Comparison of ENCODE assay signal across 21 cellular contexts in genomic region chr9:5569357-5569756, GRCh38. TPM values are rescaled to one million over a fixed set of nuclear protein-coding genes. Genes with fewer than 3 reads are reported as not detected.
DNase-seq lines count a peak whose midpoint lies in the region; ATAC-seq, FAIRE-seq and TF ChIP-seq lines count a peak whose summit lies in the region.
"Had no signal": no experiment of that assay in that cellular context is flagged by ENCODE, and none has a peak within 500 bp of the region (broad histone marks: within the 10 kb centered on the region; RNA-seq: fewer than 3 reads in every experiment).

No MANE protein-coding gene starts in this region.

- no peak for FAIRE-seq in bronchial epithelial cell (lab: Jason Lieb, UNC)
- FAIRE-seq: H1 had no signal

- H3K27me3 ChIP-seq in HL-60 (ENCODE audit: insufficient read depth, poor library complexity, severe bottlenecking): no peaks in the 10 kb centered on the region
- H3K27me3 ChIP-seq in bronchial epithelial cell (ENCODE audit: control insufficient read depth, insufficient read depth, low read length): no peaks in the 10 kb centered on the region
- no peaks in the 10 kb centered on the region for H3K27me3 ChIP-seq in psoas muscle (ENCODE audit: insufficient read depth in 3 of 3, low read length in 2 of 3)
- H3K27me3 ChIP-seq: right lobe of liver, transverse colon had no signal

- CTCF ChIA-PET in activated CD8-positive, alpha-beta T cell treated with anti-CD3 and anti-CD28 coated beads for 36 hours (lab: Charles Lee): interaction anchor here (1.2 to 1.6 kb wide), 3 partner anchors 14 to 143 kb away, joined by 3 read pairs; no protein-coding TSS in a partner anchor
- CTCF ChIA-PET in activated CD8-positive, alpha-beta T cell treated with anti-CD3 and anti-CD28 coated beads, Interleukin-2, amount 10 ng/mL, durations not matched to agents 7 days and 5 days (lab: Charles Lee): interaction anchor here (1.4 to 3.2 kb wide), 3 partner anchors 11 to 20 kb away, joined by 4 to 10 read pairs (median 5); no protein-coding TSS in a partner anchor
- CTCF ChIA-PET in activated naive CD4-positive, alpha-beta T cell treated with anti-CD3 and anti-CD28 coated beads, Interleukin-2, amount 10 ng/mL, durations not matched to agents 7 days and 5 days (lab: Charles Lee): interaction anchor here (0.7 to 1.8 kb wide), 2 partner anchors 11 to 12 kb away, joined by 3 to 4 read pairs; no protein-coding TSS in a partner anchor

- H3K36me3 Mint-ChIP-seq in activated CD8-positive, alpha-beta T cell treated with anti-CD3 and anti-CD28 coated beads for 36 hours (ENCODE audit: low read depth): no peaks in the 10 kb centered on the region
- H3K36me3 Mint-ChIP-seq in activated CD8-positive, alpha-beta T cell treated with anti-CD3 and anti-CD28 coated beads, Interleukin-2, amount 10 ng/mL, durations not matched to agents 7 days and 5 days (ENCODE audit: low read depth): no peaks in the 10 kb centered on the region
- H3K36me3 Mint-ChIP-seq in activated naive CD4-positive, alpha-beta T cell treated with anti-CD3 and anti-CD28 coated beads, Interleukin-2, amount 10 ng/mL, durations not matched to agents 7 days and 5 days: peaks cover 10% of the 10 kb centered on the region

- POLR2A ChIA-PET in activated CD8-positive, alpha-beta T cell treated with anti-CD3 and anti-CD28 coated beads for 36 hours (lab: Charles Lee): no interaction called here
- POLR2A ChIA-PET in activated CD8-positive, alpha-beta T cell treated with anti-CD3 and anti-CD28 coated beads, Interleukin-2, amount 10 ng/mL, durations not matched to agents 7 days and 5 days (lab: Charles Lee): no interaction called here

- no peaks in the 10 kb centered on the region for H3K9me3 ChIP-seq in psoas muscle
- H3K9me3 ChIP-seq: right lobe of liver, transverse colon had no signal

- H3K4me1 Mint-ChIP-seq in activated CD8-positive, alpha-beta T cell treated with anti-CD3 and anti-CD28 coated beads for 36 hours (ENCODE audit: low read depth): peaks cover 15% of the 10 kb centered on the region
- H3K4me1 Mint-ChIP-seq in activated CD8-positive, alpha-beta T cell treated with anti-CD3 and anti-CD28 coated beads, Interleukin-2, amount 10 ng/mL, durations not matched to agents 7 days and 5 days (ENCODE audit: low read depth): peaks cover 12% of the 10 kb centered on the region
- peaks cover 12% of the 10 kb centered on the region for H3K4me1 Mint-ChIP-seq in activated naive CD4-positive, alpha-beta T cell treated with anti-CD3 and anti-CD28 coated beads, Interleukin-2, amount 10 ng/mL, durations not matched to agents 7 days and 5 days

- H3K4me1 ChIP-seq in psoas muscle: peaks cover 18% of the 10 kb centered on the region
- H3K4me1 ChIP-seq: right lobe of liver, transverse colon had no signal

- DNase-seq in activated CD8-positive, alpha-beta T cell treated with anti-CD3 and anti-CD28 coated beads for 36 hours: no peak
- DNase-seq in activated CD8-positive, alpha-beta T cell treated with anti-CD3 and anti-CD28 coated beads, Interleukin-2, amount 10 ng/mL, durations not matched to agents 7 days and 5 days: no peak
- peak; percentile 21 to 34 for DNase-seq in HL-60 (ENCODE audit: low read depth in 1 of 2, low spot score in 1 of 2)
- peak; percentile 63 for DNase-seq in bronchial epithelial cell (ENCODE audit: low read depth)
- DNase-seq in psoas muscle: no peak
- DNase-seq in activated CD4-positive, CD25-positive, alpha-beta regulatory T cell (lab: John Stamatoyannopoulos, UW): no peak
- no peak for DNase-seq in activated naive CD4-positive, alpha-beta T cell treated with anti-CD3 and anti-CD28 coated beads, Interleukin-2, amount 10 ng/mL, durations not matched to agents 7 days and 5 days
- no peak for DNase-seq in omental fat pad (ENCODE audit: low spot score)
- DNase-seq: activated CD4-positive, alpha-beta T cell treated with anti-CD3 and anti-CD28 coated beads for 1 hour; activated effector memory CD4-positive, alpha-beta T cell treated with Interleukin-2 at 50 U/mL for 16 hours; C1 segment of cervical spinal cord; MV-4-11; NCI-H1930; NCI-H446 treated with DMSO at 0.1 percent for 48 hours; right lobe of liver; SHP77; stimulated activated naive B cell treated with anti-CD40 and anti-IgM and Interleukin-4, amounts not matched to agents 10 μg/mL and 1 μg/mL and 100 μg/mL, for 72 hours; transverse colon had no signal

- no peak overlapping the region for H3K27ac ChIP-seq in HL-60 (replicated peaks)
- no peak overlapping the region for H3K27ac ChIP-seq in psoas muscle
- H3K27ac ChIP-seq: right lobe of liver, transverse colon had no signal

- H3K27ac Mint-ChIP-seq in activated CD8-positive, alpha-beta T cell treated with anti-CD3 and anti-CD28 coated beads for 36 hours: no peak overlapping the region
- no peak overlapping the region for H3K27ac Mint-ChIP-seq in activated CD8-positive, alpha-beta T cell treated with anti-CD3 and anti-CD28 coated beads, Interleukin-2, amount 10 ng/mL, durations not matched to agents 7 days and 5 days
- H3K27ac Mint-ChIP-seq in activated naive CD4-positive, alpha-beta T cell treated with anti-CD3 and anti-CD28 coated beads, Interleukin-2, amount 10 ng/mL, durations not matched to agents 7 days and 5 days: no peak overlapping the region
- H3K27ac Mint-ChIP-seq: IgD-negative memory B cell; stimulated activated naive B cell treated with anti-CD40 and anti-IgM and Interleukin-4, amounts not matched to agents 10 μg/mL and 1 μg/mL and 100 μg/mL, for 72 hours; T-helper 1 cell treated with Interleukin-12 subunit alpha and Interleukin-12 subunit beta and Interleukin-4 antibody, amounts not matched to agents 30 μg/mL and 1 μg/mL, for 36 hours had no signal

- peak; percentile 45 for ATAC-seq in activated CD8-positive, alpha-beta T cell treated with anti-CD3 and anti-CD28 coated beads for 36 hours
- no peak for ATAC-seq in activated CD8-positive, alpha-beta T cell treated with anti-CD3 and anti-CD28 coated beads, Interleukin-2, amount 10 ng/mL, durations not matched to agents 7 days and 5 days
- peak; percentile 55 to 89 (median 74) for ATAC-seq in psoas muscle
- ATAC-seq in omental fat pad (ENCODE audit: low FRiP score): no peak

- intact Hi-C loops in activated CD8-positive, alpha-beta T cell treated with anti-CD3 and anti-CD28 coated beads for 36 hours (cut with micrococcal nuclease): no loop called here
- intact Hi-C loops in psoas muscle (cut with DNase I): loop anchor here in 1 of 2 donors (10.0 kb wide), 1 partner anchor 105 kb away; no protein-coding TSS in a partner anchor

- no peak overlapping the region for H3K4me3 ChIP-seq in HL-60 (replicated peaks; ENCODE audit: insufficient read depth, low read length)
- no peak overlapping the region for H3K4me3 ChIP-seq in bronchial epithelial cell (ENCODE audit: low read depth, low read length)
- H3K4me3 ChIP-seq in psoas muscle: no peak overlapping the region
- H3K4me3 ChIP-seq: right lobe of liver, transverse colon had no signal

- no peak for TF ChIP-seq CTCF in activated CD8-positive, alpha-beta T cell treated with anti-CD3 and anti-CD28 coated beads for 36 hours (IDR thresholded peaks at IDR 0.05)
- TF ChIP-seq CTCF in HL-60 (IDR thresholded peaks at IDR 0.05; ENCODE audit: insufficient read depth, low read length): no peak
- TF ChIP-seq CTCF in bronchial epithelial cell (IDR thresholded peaks at IDR 0.05; ENCODE audit: insufficient read depth, low read length, severe bottlenecking): no peak
- TF ChIP-seq CTCF in psoas muscle (IDR thresholded peaks at IDR 0.05): no peak
- no peak for TF ChIP-seq CTCF in omental fat pad (IDR thresholded peaks at IDR 0.05)

- H3K36me3 ChIP-seq in bronchial epithelial cell (ENCODE audit: control insufficient read depth, insufficient read depth, low read length) (no peaks in the 10 kb centered on the region), psoas muscle (ENCODE audit: insufficient read depth in 1 of 2, low read depth in 1 of 2) (no peaks in the 10 kb centered on the region)
- H3K36me3 ChIP-seq: transverse colon had no signal

- H3K9me3 Mint-ChIP-seq in activated CD8-positive, alpha-beta T cell treated with anti-CD3 and anti-CD28 coated beads for 36 hours: no peaks in the 10 kb centered on the region
- no peaks in the 10 kb centered on the region for H3K9me3 Mint-ChIP-seq in activated CD8-positive, alpha-beta T cell treated with anti-CD3 and anti-CD28 coated beads, Interleukin-2, amount 10 ng/mL, durations not matched to agents 7 days and 5 days (ENCODE audit: insufficient read depth)
- H3K9me3 Mint-ChIP-seq in activated naive CD4-positive, alpha-beta T cell treated with anti-CD3 and anti-CD28 coated beads, Interleukin-2, amount 10 ng/mL, durations not matched to agents 7 days and 5 days: no peaks in the 10 kb centered on the region
- H3K9me3 Mint-ChIP-seq: IgD-negative memory B cell; stimulated activated naive B cell treated with anti-CD40 and anti-IgM and Interleukin-4, amounts not matched to agents 10 μg/mL and 1 μg/mL and 100 μg/mL, for 72 hours; T-helper 1 cell treated with Interleukin-12 subunit alpha and Interleukin-12 subunit beta and Interleukin-4 antibody, amounts not matched to agents 30 μg/mL and 1 μg/mL, for 36 hours had no signal

- no peaks in the 10 kb centered on the region for H3K27me3 Mint-ChIP-seq in activated CD8-positive, alpha-beta T cell treated with anti-CD3 and anti-CD28 coated beads for 36 hours
- H3K27me3 Mint-ChIP-seq in activated CD8-positive, alpha-beta T cell treated with anti-CD3 and anti-CD28 coated beads, Interleukin-2, amount 10 ng/mL, durations not matched to agents 7 days and 5 days (ENCODE audit: low read depth): no peaks in the 10 kb centered on the region
- H3K27me3 Mint-ChIP-seq in activated naive CD4-positive, alpha-beta T cell treated with anti-CD3 and anti-CD28 coated beads, Interleukin-2, amount 10 ng/mL, durations not matched to agents 7 days and 5 days: no peaks in the 10 kb centered on the region
- H3K27me3 Mint-ChIP-seq: IgD-negative memory B cell; stimulated activated naive B cell treated with anti-CD40 and anti-IgM and Interleukin-4, amounts not matched to agents 10 μg/mL and 1 μg/mL and 100 μg/mL, for 72 hours had no signal

- H3K4me3 Mint-ChIP-seq in activated CD8-positive, alpha-beta T cell treated with anti-CD3 and anti-CD28 coated beads for 36 hours: no peak overlapping the region
- no peak overlapping the region for H3K4me3 Mint-ChIP-seq in activated CD8-positive, alpha-beta T cell treated with anti-CD3 and anti-CD28 coated beads, Interleukin-2, amount 10 ng/mL, durations not matched to agents 7 days and 5 days
- H3K4me3 Mint-ChIP-seq in activated naive CD4-positive, alpha-beta T cell treated with anti-CD3 and anti-CD28 coated beads, Interleukin-2, amount 10 ng/mL, durations not matched to agents 7 days and 5 days: no peak overlapping the region
- H3K4me3 Mint-ChIP-seq: IgD-negative memory B cell; stimulated activated naive B cell treated with anti-CD40 and anti-IgM and Interleukin-4, amounts not matched to agents 10 μg/mL and 1 μg/mL and 100 μg/mL, for 72 hours had no signal

RNA-seq across cellular contexts. Expression of gene PDCD1LG2, which starts 59.0 kb away (rescaled TPM):
- total RNA-seq in activated CD8-positive, alpha-beta T cell treated with anti-CD3 and anti-CD28 coated beads for 36 hours: under 1 TPM; 0.13 to 0.14 TPM
- total RNA-seq in activated CD8-positive, alpha-beta T cell treated with anti-CD3 and anti-CD28 coated beads, Interleukin-2, amount 10 ng/mL, durations not matched to agents 7 days and 5 days: under 1 TPM; 0.55 TPM
- total RNA-seq in bronchial epithelial cell: under 0.01 and 0.64 TPM in 2 replicates
- total RNA-seq in psoas muscle: 1 to 10 TPM in 1 of 4 donors, under 1 TPM in 3; 0.50 to 1.3 (median 0.86) TPM
- polyA plus RNA-seq in psoas muscle: under 1 TPM; 0.29 to 0.62 (median 0.38) TPM
- total RNA-seq in omental fat pad: 10 to 100 TPM in 1 of 4 donors, 1 to 10 TPM in 3; 3.5 to 10.7 (median 3.8) TPM
- total RNA-seq: H1 had no signal
- polyA plus RNA-seq: H1 had no signal

RNA-seq across cellular contexts. Expression of gene RIC1, which starts 59.5 kb away (rescaled TPM):
- 10 to 100 TPM; 14.4 to 14.6 TPM for total RNA-seq in activated CD8-positive, alpha-beta T cell treated with anti-CD3 and anti-CD28 coated beads for 36 hours
- 10 to 100 TPM; 16.7 to 17.8 TPM for total RNA-seq in activated CD8-positive, alpha-beta T cell treated with anti-CD3 and anti-CD28 coated beads, Interleukin-2, amount 10 ng/mL, durations not matched to agents 7 days and 5 days
- total RNA-seq in bronchial epithelial cell (32.8 and 34.2 TPM in 2 replicates), psoas muscle (10 to 100 TPM; 10.9 to 28.6 (median 13.8) TPM), omental fat pad (10 to 100 TPM; 27.4 to 62.3 (median 36.1) TPM)
- 10 to 100 TPM in 1 of 3 donors, 1 to 10 TPM in 2; 6.8 to 18.7 (median 8.8) TPM for polyA plus RNA-seq in psoas muscle

Comparison
In these comparisons a context has a peak if more than half of its experiments do, and no peak if none do; other contexts are left out.
1. ATAC-seq: peak in activated CD8-positive, alpha-beta T cell treated with anti-CD3 and anti-CD28 coated beads for 36 hours (single experiment) and psoas muscle (4 of 4); none in activated CD8-positive, alpha-beta T cell treated with anti-CD3 and anti-CD28 coated beads, Interleukin-2, amount 10 ng/mL, durations not matched to agents 7 days and 5 days (single experiment) and omental fat pad (single experiment).
2. DNase-seq: peak in HL-60 (2 of 2) and bronchial epithelial cell (single experiment); none in activated CD8-positive, alpha-beta T cell treated with anti-CD3 and anti-CD28 coated beads for 36 hours (single experiment), activated CD8-positive, alpha-beta T cell treated with anti-CD3 and anti-CD28 coated beads, Interleukin-2, amount 10 ng/mL, durations not matched to agents 7 days and 5 days (single experiment), psoas muscle (0 of 2), activated CD4-positive, CD25-positive, alpha-beta regulatory T cell (0 of 4), activated naive CD4-positive, alpha-beta T cell treated with anti-CD3 and anti-CD28 coated beads, Interleukin-2, amount 10 ng/mL, durations not matched to agents 7 days and 5 days (single experiment) and omental fat pad (single experiment).